ENCODE assay signal across 13 cellular contexts in the genomic region with DNA sequence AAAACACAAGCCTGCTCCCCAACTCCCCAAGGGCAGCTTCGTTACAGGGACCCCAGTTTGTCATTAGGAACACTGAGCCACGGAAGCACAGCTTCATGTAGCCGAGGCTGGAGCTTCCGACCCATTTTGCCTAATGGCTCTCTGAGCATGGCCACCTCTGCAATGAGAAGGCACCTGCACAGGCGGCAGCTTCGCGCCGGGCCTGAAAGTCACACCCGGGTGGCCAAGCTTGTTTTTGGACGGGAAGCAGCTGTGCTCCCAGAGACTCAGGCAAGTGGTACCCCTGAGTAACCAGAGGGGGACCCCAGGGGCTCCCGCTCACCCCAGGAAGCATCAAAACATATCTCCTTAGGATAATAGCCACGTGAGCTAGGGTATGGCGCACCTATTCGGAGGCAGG.
DNase-seq lines count a peak whose midpoint lies in the region; ATAC-seq, FAIRE-seq and TF ChIP-seq lines count a peak whose summit lies in the region.
"Had no signal": no experiment of that assay in that cellular context is flagged by ENCODE, and none has a peak within 500 bp of the region (broad histone marks: within the 10 kb centered on the region; RNA-seq: fewer than 3 reads in every experiment).

No MANE protein-coding gene starts in this region.

- H3K9ac ChIP-seq in mesenchymal stem cell (ENCODE audit: low read length) = peak overlapping the region; percentile 91

- DNase-seq in activated naive CD8-positive, alpha-beta T cell treated with anti-CD3 and anti-CD28 coated beads, Interleukin-2, amount 50 U/mL, for 24 hours = no peak
- no peak for DNase-seq in activated T-helper 1 cell treated with anti-CD3 and anti-CD28 coated beads, Interleukin-12 subunit alpha, Interleukin-12 subunit beta, Interleukin-2, Interleukin-4 antibody, amounts not matched to agents 30 ng/mL and 10 ng/mL and 1 ng/mL, durations not matched to agents 14 hours and 24 hours and 36 hours (ENCODE audit: low spot score)
- DNase-seq in mesenchymal stem cell (no peak), upper lobe of right lung (no peak), LoVo (ENCODE audit: low spot score) (no peak), D721Med (ENCODE audit: insufficient read length, low spot score) (no peak), right lobe of liver (no peak)
- DNase-seq: activated T-cell treated with anti-CD3 and anti-CD28 coated beads, Interleukin-2, amount 50 U/mL, for 4 hours; NCI-H1417 treated with DMSO at 0.1 percent for 48 hours had no signal

- H3K4me1 ChIP-seq in mesenchymal stem cell (ENCODE audit: control insufficient read depth, insufficient read depth, low read depth, low read length) (peaks cover 35% of the 10 kb centered on the region), upper lobe of right lung (peaks cover 44% of the 10 kb centered on the region), right lobe of liver (no peaks in the 10 kb centered on the region)

- 95% methylated on average over 14 of the region's 14 CpGs for WGBS in mesenchymal stem cell
- 83% methylated on average over 4 of the region's 14 CpGs for WGBS in right lobe of liver (ENCODE audit: insufficient coverage, low coverage, low lambda C conversion rate, missing lambda C conversion rate)

- H3K4me2 ChIP-seq in mesenchymal stem cell (ENCODE audit: low read length, poor library complexity, severe bottlenecking) = no peak overlapping the region

- no peak for FAIRE-seq in D721Med (lab: Jason Lieb, UNC)
- FAIRE-seq: endothelial cell of umbilical vein, TTC549 had no signal

- no peak overlapping the region for H2BK120ac ChIP-seq in mesenchymal stem cell (ENCODE audit: low read depth, low read length)

- H3K23ac ChIP-seq in mesenchymal stem cell (ENCODE audit: low read length in 2 of 2) = no peak overlapping the region

- H3K9me3 Mint-ChIP-seq in activated naive CD8-positive, alpha-beta T cell (ENCODE audit: low read depth) = no peaks in the 10 kb centered on the region
- H3K9me3 Mint-ChIP-seq in activated naive CD8-positive, alpha-beta T cell treated with anti-CD3 and anti-CD28 coated beads, Interleukin-2, amount 50 U/mL, for 24 hours = no peaks in the 10 kb centered on the region
- H3K9me3 Mint-ChIP-seq in activated T-helper 1 cell treated with anti-CD3 and anti-CD28 coated beads, Interleukin-12 subunit alpha, Interleukin-12 subunit beta, Interleukin-2, Interleukin-4 antibody, amounts not matched to agents 30 ng/mL and 10 ng/mL and 1 ng/mL, durations not matched to agents 14 hours and 24 hours and 36 hours = no peaks in the 10 kb centered on the region
- H3K9me3 Mint-ChIP-seq: activated T-cell treated with anti-CD3 and anti-CD28 coated beads, Interleukin-2, amount 50 U/mL, for 4 hours had no signal

- H2AK5ac ChIP-seq in mesenchymal stem cell (ENCODE audit: low read length, severe bottlenecking) = no peak overlapping the region

- H3K4me1 Mint-ChIP-seq in activated naive CD8-positive, alpha-beta T cell (ENCODE audit: low read depth) = peaks cover 83% of the 10 kb centered on the region
- H3K4me1 Mint-ChIP-seq in activated naive CD8-positive, alpha-beta T cell treated with anti-CD3 and anti-CD28 coated beads, Interleukin-2, amount 50 U/mL, for 24 hours = peaks cover 86% of the 10 kb centered on the region
- H3K4me1 Mint-ChIP-seq in activated T-helper 1 cell treated with anti-CD3 and anti-CD28 coated beads, Interleukin-12 subunit alpha, Interleukin-12 subunit beta, Interleukin-2, Interleukin-4 antibody, amounts not matched to agents 30 ng/mL and 10 ng/mL and 1 ng/mL, durations not matched to agents 14 hours and 24 hours and 36 hours (ENCODE audit: low read depth) = peaks cover 46% of the 10 kb centered on the region

- H3K18ac ChIP-seq in mesenchymal stem cell (ENCODE audit: low read depth in 1 of 2, low read length in 2 of 2) = no peak overlapping the region

- peak overlapping the region; percentile 66 for H3K27ac Mint-ChIP-seq in activated naive CD8-positive, alpha-beta T cell
- no peak overlapping the region for H3K27ac Mint-ChIP-seq in activated naive CD8-positive, alpha-beta T cell treated with anti-CD3 and anti-CD28 coated beads, Interleukin-2, amount 50 U/mL, for 24 hours
- H3K27ac Mint-ChIP-seq in activated T-helper 1 cell treated with anti-CD3 and anti-CD28 coated beads, Interleukin-12 subunit alpha, Interleukin-12 subunit beta, Interleukin-2, Interleukin-4 antibody, amounts not matched to agents 30 ng/mL and 10 ng/mL and 1 ng/mL, durations not matched to agents 14 hours and 24 hours and 36 hours = peak overlapping the region; percentile 40

- no peak overlapping the region for H2BK15ac ChIP-seq in mesenchymal stem cell (ENCODE audit: low read depth, poor library complexity, severe bottlenecking)

- H2BK12ac ChIP-seq in mesenchymal stem cell (ENCODE audit: low read length in 2 of 2) = no peak overlapping the region

- TF ChIP-seq CTCF in upper lobe of right lung (IDR thresholded peaks at IDR 0.05) (no peak), D721Med (IDR thresholded peaks at IDR 0.05; ENCODE audit: insufficient read depth, missing control alignments) (no peak), right lobe of liver (IDR thresholded peaks at IDR 0.05) (no peak)

- TF ChIP-seq POLR2A in right lobe of liver (IDR thresholded peaks at IDR 0.05) = no peak

- intact Hi-C loops in activated T-helper 1 cell treated with anti-CD3 and anti-CD28 coated beads, Interleukin-12 subunit alpha, Interleukin-12 subunit beta, Interleukin-2, Interleukin-4 antibody, amounts not matched to agents 30 ng/mL and 10 ng/mL and 1 ng/mL, durations not matched to agents 14 hours and 24 hours and 36 hours (cut with micrococcal nuclease) = no loop called here
- intact Hi-C loops in upper lobe of right lung (cut with DNase I) = no loop called here
- intact Hi-C loops in right lobe of liver (cut with DNase I) = loop anchor here (5.0 to 10.0 kb wide), 2 partner anchors 59 to 192 kb away; no protein-coding TSS in a partner anchor

- peaks cover 37% of the 10 kb centered on the region for H3K79me1 ChIP-seq in mesenchymal stem cell (replicated peaks; ENCODE audit: low read length, poor library complexity, severe bottlenecking)

- no peak for ATAC-seq in activated naive CD8-positive, alpha-beta T cell treated with anti-CD3 and anti-CD28 coated beads, Interleukin-2, amount 50 U/mL, for 24 hours
- ATAC-seq in upper lobe of right lung = no peak
- no peak for ATAC-seq in right lobe of liver
- ATAC-seq: activated T-cell treated with anti-CD3 and anti-CD28 coated beads, Interleukin-2, amount 50 U/mL, for 4 hours had no signal

- no peak overlapping the region for H2AFZ ChIP-seq in mesenchymal stem cell (ENCODE audit: low read depth, low read length)

- H4K91ac ChIP-seq in mesenchymal stem cell (ENCODE audit: low read length) = no peak overlapping the region

- H2BK5ac ChIP-seq in mesenchymal stem cell (ENCODE audit: low read depth, low read length, poor library complexity, severe bottlenecking) = no peak overlapping the region

- peaks cover 21 to 22% of the 10 kb centered on the region in 2 experiments for H3K36me3 ChIP-seq in mesenchymal stem cell (ENCODE audit: control insufficient read depth in 1 of 2, insufficient read depth in 2 of 2, low read depth in 1 of 2, low read length in 2 of 2)
- H3K36me3 ChIP-seq in upper lobe of right lung = no peaks in the 10 kb centered on the region
- peaks cover 0 to 5% (median 0%) of the 10 kb centered on the region in 4 donors for H3K36me3 ChIP-seq in right lobe of liver

- no peaks in the 10 kb centered on the region for H3K27me3 Mint-ChIP-seq in activated naive CD8-positive, alpha-beta T cell
- no peaks in the 10 kb centered on the region for H3K27me3 Mint-ChIP-seq in activated naive CD8-positive, alpha-beta T cell treated with anti-CD3 and anti-CD28 coated beads, Interleukin-2, amount 50 U/mL, for 24 hours
- H3K27me3 Mint-ChIP-seq in activated T-helper 1 cell treated with anti-CD3 and anti-CD28 coated beads, Interleukin-12 subunit alpha, Interleukin-12 subunit beta, Interleukin-2, Interleukin-4 antibody, amounts not matched to agents 30 ng/mL and 10 ng/mL and 1 ng/mL, durations not matched to agents 14 hours and 24 hours and 36 hours (ENCODE audit: insufficient read depth) = no peaks in the 10 kb centered on the region

- no peaks in the 10 kb centered on the region for H3K36me3 Mint-ChIP-seq in activated naive CD8-positive, alpha-beta T cell
- peaks cover 3% of the 10 kb centered on the region for H3K36me3 Mint-ChIP-seq in activated naive CD8-positive, alpha-beta T cell treated with anti-CD3 and anti-CD28 coated beads, Interleukin-2, amount 50 U/mL, for 24 hours (ENCODE audit: low read depth)
- peaks cover 5% of the 10 kb centered on the region for H3K36me3 Mint-ChIP-seq in activated T-helper 1 cell treated with anti-CD3 and anti-CD28 coated beads, Interleukin-12 subunit alpha, Interleukin-12 subunit beta, Interleukin-2, Interleukin-4 antibody, amounts not matched to agents 30 ng/mL and 10 ng/mL and 1 ng/mL, durations not matched to agents 14 hours and 24 hours and 36 hours (ENCODE audit: low read depth)

- peak overlapping the region in 1 of 2 experiments; percentile 4 for H3K14ac ChIP-seq in mesenchymal stem cell (ENCODE audit: low read length in 2 of 2)

- no peaks in the 10 kb centered on the region for H3K27me3 ChIP-seq in mesenchymal stem cell (ENCODE audit: control insufficient read depth in 1 of 2, insufficient read depth in 1 of 2, low read length in 2 of 2)
- H3K27me3 ChIP-seq in upper lobe of right lung = no peaks in the 10 kb centered on the region
- H3K27me3 ChIP-seq in right lobe of liver = no peaks in the 10 kb centered on the region

- no peak overlapping the region for H3K4ac ChIP-seq in mesenchymal stem cell (ENCODE audit: low read depth in 1 of 2, low read length in 2 of 2)

- no peaks in the 10 kb centered on the region for H3K9me3 ChIP-seq in mesenchymal stem cell (ENCODE audit: control insufficient read depth, low read length)
- H3K9me3 ChIP-seq in upper lobe of right lung = no peaks in the 10 kb centered on the region
- no peaks in the 10 kb centered on the region for H3K9me3 ChIP-seq in right lobe of liver

- no peak overlapping the region for H3K27ac ChIP-seq in mesenchymal stem cell (ENCODE audit: low read length, poor library complexity, severe bottlenecking)
- H3K27ac ChIP-seq in upper lobe of right lung = peak overlapping the region; percentile 83
- H3K27ac ChIP-seq in right lobe of liver = no peak overlapping the region

- no peak overlapping the region for H3K4me3 Mint-ChIP-seq in activated naive CD8-positive, alpha-beta T cell
- no peak overlapping the region for H3K4me3 Mint-ChIP-seq in activated naive CD8-positive, alpha-beta T cell treated with anti-CD3 and anti-CD28 coated beads, Interleukin-2, amount 50 U/mL, for 24 hours
- no peak overlapping the region for H3K4me3 Mint-ChIP-seq in activated T-helper 1 cell treated with anti-CD3 and anti-CD28 coated beads, Interleukin-12 subunit alpha, Interleukin-12 subunit beta, Interleukin-2, Interleukin-4 antibody, amounts not matched to agents 30 ng/mL and 10 ng/mL and 1 ng/mL, durations not matched to agents 14 hours and 24 hours and 36 hours
- H3K4me3 Mint-ChIP-seq: activated T-cell treated with anti-CD3 and anti-CD28 coated beads, Interleukin-2, amount 50 U/mL, for 4 hours had no signal

- H3K4me3 ChIP-seq in mesenchymal stem cell (ENCODE audit: insufficient read depth in 1 of 2, low read depth in 1 of 2, low read length in 2 of 2) (no peak overlapping the region), upper lobe of right lung (no peak overlapping the region), right lobe of liver (no peak overlapping the region)
- H3K4me3 ChIP-seq: lung had no signal

- no peak overlapping the region for H4K8ac ChIP-seq in mesenchymal stem cell (ENCODE audit: low read length)

Comparison
In these comparisons a context has a peak if more than half of its experiments do, and no peak if none do; other contexts are left out.
1. intact Hi-C loops: an anchor here in right lobe of liver (5.0 to 10.0 kb wide); none called in activated T-helper 1 cell treated with anti-CD3 and anti-CD28 coated beads, Interleukin-12 subunit alpha, Interleukin-12 subunit beta, Interleukin-2, Interleukin-4 antibody, amounts not matched to agents 30 ng/mL and 10 ng/mL and 1 ng/mL, durations not matched to agents 14 hours and 24 hours and 36 hours and upper lobe of right lung.